ENCODE assay signal across 11 cellular contexts in genomic region chr16:18804540-18804939, GRCh38. TPM values are rescaled to one million over a fixed set of nuclear protein-coding genes. Genes with fewer than 3 reads are reported as not detected.
DNase-seq lines count a peak whose midpoint lies in the region; ATAC-seq lines count a peak whose summit lies in the region.
"Had no signal": no experiment of that assay in that cellular context is flagged by ENCODE, and none has a peak within 500 bp of the region (broad histone marks: within the 10 kb centered on the region; RNA-seq: fewer than 3 reads in every experiment).

No MANE protein-coding gene starts in this region.

- ATAC-seq in HG03432 (IDR thresholded peaks at IDR 0.05; ENCODE audit: unreplicated experiment), result no peak
- ATAC-seq: body of pancreas had no signal

- H3K4me3 ChIP-seq in BLaER1 treated with 17β-estradiol and CSF1 and Interleukin-3, amounts not matched to agents 10 nM and 100 nM, result peak overlapping the region in 3 of 10 experiments; percentile 2 to 41 (median 4); a peak in 3 of 20 replicates
- 0 out of 2 replicates have a peak overlapping the region, but pooled peaks have one; percentile 8 for H3K4me3 ChIP-seq in HUES64 (ENCODE audit: low read length)
- H3K4me3 ChIP-seq: body of pancreas had no signal

- peak overlapping the region; percentile 24 to 83 (median 69); a peak in 20 of 22 replicates for H3K9ac ChIP-seq in BLaER1 treated with 17β-estradiol and CSF1 and Interleukin-3, amounts not matched to agents 10 nM and 100 nM
- H3K9ac ChIP-seq in HUES64 (ENCODE audit: low read depth, low read length), result peak overlapping the region; percentile 28; the same call in 1 of the 2 replicates

- peak; percentile 26 for DNase-seq in myocyte (ENCODE audit: low read depth)
- DNase-seq in NCI-H748 (lab: John Stamatoyannopoulos, UW; ENCODE audit: unreplicated experiment), result no peak
- DNase-seq in glomerular visceral epithelial cell (ENCODE audit: extremely low spot score), result no peak
- DNase-seq in GF-D8 (lab: John Stamatoyannopoulos, UW), result no peak
- DNase-seq: body of pancreas, EL, NCI-H1694 treated with DMSO at 0.1 percent for 48 hours had no signal

- H3K27me3 ChIP-seq in BLaER1 treated with 17β-estradiol and CSF1 and Interleukin-3, amounts not matched to agents 10 nM and 100 nM, result no peaks in the 10 kb centered on the region
- H3K27me3 ChIP-seq in HUES64 (ENCODE audit: insufficient read depth, low read length), result no peaks in the 10 kb centered on the region
- H3K27me3 ChIP-seq: body of pancreas had no signal

- peaks cover 30 to 60% (median 52%) of the 10 kb centered on the region in 10 experiments for H3K4me1 ChIP-seq in BLaER1 treated with 17β-estradiol and CSF1 and Interleukin-3, amounts not matched to agents 10 nM and 100 nM
- H3K4me1 ChIP-seq in HUES64 (ENCODE audit: insufficient read depth, low read length), result peaks cover 49% of the 10 kb centered on the region

- 18% methylated on average over 3 of the region's 3 CpGs for WGBS in HUES64

- H3K9me3 ChIP-seq in BLaER1 treated with 17β-estradiol and CSF1 and Interleukin-3, amounts not matched to agents 10 nM and 100 nM (replicated peaks in 1 of 11), result peaks cover 0 to 6% (median 0%) of the 10 kb centered on the region in 11 experiments; a peak in 3 of 22 replicates
- H3K9me3 ChIP-seq in HUES64 (ENCODE audit: insufficient read depth, low read depth, low read length), result no peaks in the 10 kb centered on the region
- H3K9me3 ChIP-seq: body of pancreas had no signal

- H3K36me3 ChIP-seq in BLaER1 treated with 17β-estradiol and CSF1 and Interleukin-3, amounts not matched to agents 10 nM and 100 nM, result peaks cover 30 to 61% (median 39%) of the 10 kb centered on the region in 11 experiments
- H3K36me3 ChIP-seq in HUES64 (ENCODE audit: insufficient read depth, low read length), result peaks cover 34% of the 10 kb centered on the region

- peak overlapping the region; percentile 38 to 98 (median 90); a peak in 20 of 22 replicates for H3K27ac ChIP-seq in BLaER1 treated with 17β-estradiol and CSF1 and Interleukin-3, amounts not matched to agents 10 nM and 100 nM
- H3K27ac ChIP-seq in HUES64 (ENCODE audit: low read depth, low read length), result peak overlapping the region; percentile 62
- peak overlapping the region; percentile 25 for H3K27ac ChIP-seq in angular gyrus (ENCODE audit: low read depth, low read length)
- H3K27ac ChIP-seq: body of pancreas had no signal

- H4K20me1 ChIP-seq in BLaER1 treated with 17β-estradiol and CSF1 and Interleukin-3, amounts not matched to agents 10 nM and 100 nM, result peaks cover 9 to 24% (median 16%) of the 10 kb centered on the region in 11 experiments; a peak in 21 of 22 replicates

- peak overlapping the region; percentile 2 to 88 (median 70); a peak in 18 of 22 replicates for H3K4me2 ChIP-seq in BLaER1 treated with 17β-estradiol and CSF1 and Interleukin-3, amounts not matched to agents 10 nM and 100 nM

RNA-seq across cellular contexts. Expression of gene ARL6IP1, which starts 3.2 kb away (rescaled TPM):
- polyA plus RNA-seq in HUES64 (2013, experiment 1 of 2), result 172 TPM
- polyA plus RNA-seq in HUES64 (2013, experiment 2 of 2), result 178 TPM
- total RNA-seq in myocyte, result 94.5 and 101 TPM in 2 replicates
- 65.9 TPM for polyA plus RNA-seq in myocyte (2012)

RNA-seq across cellular contexts. Expression of gene RPS15A, which starts 14.4 kb away (rescaled TPM):
- 1,849 TPM for polyA plus RNA-seq in HUES64 (2013, experiment 1 of 2)
- polyA plus RNA-seq in HUES64 (2013, experiment 2 of 2), result 1,867 TPM
- 1,462 and 1,617 TPM in 2 replicates for total RNA-seq in myocyte
- polyA plus RNA-seq in myocyte (2012), result 1,601 TPM

Comparison
In these comparisons a context has a peak if more than half of its experiments do, and no peak if none do; other contexts are left out.
1. H3K27ac ChIP-seq: peak in every context shown above with its lines; median percentile 90 in BLaER1 treated with 17β-estradiol and CSF1 and Interleukin-3, amounts not matched to agents 10 nM and 100 nM; 62 in HUES64; 25 in angular gyrus.